ENCODE assay signal across 25 cellular contexts in genomic region chr17:1211287-1211686, GRCh38. TPM values are rescaled to one million over a fixed set of nuclear protein-coding genes. Genes with fewer than 3 reads are reported as not detected.
DNase-seq lines count a peak whose midpoint lies in the region; ATAC-seq, FAIRE-seq and TF ChIP-seq lines count a peak whose summit lies in the region.
"Had no signal": no experiment of that assay in that cellular context is flagged by ENCODE, and none has a peak within 500 bp of the region (broad histone marks: within the 10 kb centered on the region; RNA-seq: fewer than 3 reads in every experiment).

No MANE protein-coding gene starts in this region.

- no peak overlapping the region for H3K27ac Mint-ChIP-seq in activated naive CD4-positive, alpha-beta T cell treated with anti-CD3 and anti-CD28 coated beads for 36 hours
- H3K27ac Mint-ChIP-seq: CD4-positive, CD25-positive, alpha-beta regulatory T cell; CD8-positive, alpha-beta memory T cell; HFFc6 had no signal

- CTCF ChIA-PET in activated naive CD4-positive, alpha-beta T cell treated with anti-CD3 and anti-CD28 coated beads for 36 hours (lab: Charles Lee): no interaction called here

- H3K27me3 ChIP-seq in pancreas: peaks cover 0 to 6% (median 0%) of the 10 kb centered on the region in 4 donors

- no peak for TF ChIP-seq CTCF in VCaP (conservative IDR thresholded peaks at IDR 0.05)
- no peak for TF ChIP-seq CTCF in pancreas (IDR thresholded peaks at IDR 0.05)
- TF ChIP-seq CTCF in GM20000 (IDR thresholded peaks at IDR 0.05; ENCODE audit: extremely low read depth, missing control alignments): no peak

- H3K9me3 Mint-ChIP-seq in activated naive CD4-positive, alpha-beta T cell treated with anti-CD3 and anti-CD28 coated beads for 36 hours: no peaks in the 10 kb centered on the region
- H3K9me3 Mint-ChIP-seq: CD4-positive, CD25-positive, alpha-beta regulatory T cell; CD8-positive, alpha-beta memory T cell; HFFc6 had no signal

- DNase-seq in NCI-H146 (lab: John Stamatoyannopoulos, UW): peak; percentile 71
- no peak for DNase-seq in pancreas
- DNase-seq in activated naive CD4-positive, alpha-beta T cell treated with anti-CD3 and anti-CD28 coated beads for 36 hours: no peak
- DNase-seq in RCC 7860 (ENCODE audit: low spot score): no peak
- no peak for DNase-seq in GM20000 (ENCODE audit: low spot score)
- DNase-seq: ACHN; BE2C; C1 segment of cervical spinal cord; CD4-positive, CD25-positive, alpha-beta regulatory T cell; CD8-positive, alpha-beta memory T cell; COR-L47; GDM1; GOT3; H7; HFFc6; IMR-90 had no signal

- no peaks in the 10 kb centered on the region for H3K27me3 Mint-ChIP-seq in activated naive CD4-positive, alpha-beta T cell treated with anti-CD3 and anti-CD28 coated beads for 36 hours (ENCODE audit: low read depth)
- H3K27me3 Mint-ChIP-seq: CD8-positive, alpha-beta memory T cell had no signal

- intact Hi-C loops in pancreas (cut with DNase I): no loop called here
- intact Hi-C loops in activated naive CD4-positive, alpha-beta T cell treated with anti-CD3 and anti-CD28 coated beads for 36 hours (cut with micrococcal nuclease): no loop called here

- ATAC-seq in pancreas: peak; percentile 65 to 79 (median 74)
- ATAC-seq in activated CD4-positive, CD25-positive, alpha-beta regulatory T cell treated with anti-CD3 and anti-CD28 coated beads, Interleukin-2, amount 50 U/mL, for 24 hours: no peak
- ATAC-seq: HCT116 had no signal

- H3K27ac ChIP-seq in VCaP (peak overlapping the region; percentile 59), pancreas (no peak overlapping the region)

- H3K36me3 ChIP-seq in pancreas: no peaks in the 10 kb centered on the region
- H3K36me3 ChIP-seq: BE2C had no signal

- H3K4me3 ChIP-seq in pancreas: no peak overlapping the region

- FAIRE-seq in pancreas (lab: Jason Lieb, UNC) (no peak), RCC 7860 (lab: Jason Lieb, UNC) (no peak)
- FAIRE-seq: A204.1, D721Med, GM12892, GM18507, HTR-8/SVneo had no signal

- WGBS in pancreas, 2 donors: 10 to 12% methylated on average over 5 of the region's 5 CpGs

- H3K36me3 Mint-ChIP-seq in activated naive CD4-positive, alpha-beta T cell treated with anti-CD3 and anti-CD28 coated beads for 36 hours (ENCODE audit: low read depth): no peaks in the 10 kb centered on the region
- H3K36me3 Mint-ChIP-seq: CD4-positive, CD25-positive, alpha-beta regulatory T cell; CD8-positive, alpha-beta memory T cell had no signal

- peaks cover 0 to 4% (median 4%) of the 10 kb centered on the region in 3 donors for H3K4me1 ChIP-seq in pancreas
- H3K4me1 ChIP-seq: BE2C had no signal

- H3K9me3 ChIP-seq in pancreas: no peaks in the 10 kb centered on the region
- H3K9me3 ChIP-seq: BE2C had no signal

- H3K4me1 Mint-ChIP-seq in activated naive CD4-positive, alpha-beta T cell treated with anti-CD3 and anti-CD28 coated beads for 36 hours (ENCODE audit: low read depth): no peaks in the 10 kb centered on the region
- H3K4me1 Mint-ChIP-seq: CD4-positive, CD25-positive, alpha-beta regulatory T cell had no signal

- H3K4me3 Mint-ChIP-seq in activated naive CD4-positive, alpha-beta T cell treated with anti-CD3 and anti-CD28 coated beads for 36 hours: no peak overlapping the region
- H3K4me3 Mint-ChIP-seq: CD8-positive, alpha-beta memory T cell; HFFc6 had no signal

RNA-seq across cellular contexts. Expression of gene ABR, which starts 31.5 kb away (rescaled TPM):
- total RNA-seq in pancreas: 10 to 100 TPM; 15.4 to 57.4 (median 22.5) TPM
- polyA plus RNA-seq in pancreas: 10 to 100 TPM; 39.2 to 65.7 TPM
- total RNA-seq in activated naive CD4-positive, alpha-beta T cell treated with anti-CD3 and anti-CD28 coated beads for 36 hours: 10 to 100 TPM; 32.1 to 33.4 TPM

RNA-seq across cellular contexts. Expression of gene BHLHA9, which starts 59.0 kb away (rescaled TPM):
- total RNA-seq in pancreas: not detected
- not detected for polyA plus RNA-seq in pancreas
- total RNA-seq in activated naive CD4-positive, alpha-beta T cell treated with anti-CD3 and anti-CD28 coated beads for 36 hours: not detected
- total RNA-seq: CD4-positive, CD25-positive, alpha-beta regulatory T cell; CD8-positive, alpha-beta memory T cell; Daoy; H7; HFFc6; IMR-90 had no signal
- polyA plus RNA-seq: CD4-positive, CD25-positive, alpha-beta regulatory T cell; CD8-positive, alpha-beta memory T cell; IMR-90 had no signal

Comparison
In these comparisons a context has a peak if more than half of its experiments do, and no peak if none do; other contexts are left out.
1. ATAC-seq: peak in pancreas (4 of 4); none in activated CD4-positive, CD25-positive, alpha-beta regulatory T cell treated with anti-CD3 and anti-CD28 coated beads, Interleukin-2, amount 50 U/mL, for 24 hours (0 of 2).